In the genomic region with DNA sequence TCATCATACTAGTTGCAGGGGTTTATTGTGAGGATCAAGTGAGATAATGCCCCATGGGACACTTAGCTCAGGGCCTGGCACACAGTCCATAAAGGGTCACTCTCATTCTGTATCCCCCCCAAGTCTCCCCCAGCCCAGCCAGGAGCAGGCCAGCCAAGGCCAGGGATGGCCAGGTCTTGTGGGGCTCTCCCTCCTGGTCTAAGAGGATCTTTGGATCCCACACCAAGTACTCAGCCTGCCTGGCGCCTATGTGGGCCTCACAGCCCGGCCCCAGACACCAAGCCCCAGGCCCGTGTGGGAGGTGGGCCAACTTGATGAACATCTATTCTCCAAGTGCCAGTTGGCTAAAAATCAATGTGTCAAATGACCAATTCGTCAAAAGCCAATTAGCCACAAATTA, we compare ENCODE assay signal across 15 cellular contexts.
"Had no signal": no experiment of that assay in that cellular context is flagged by ENCODE, and none has a peak within 500 bp of the region (broad histone marks: within the 10 kb centered on the region; RNA-seq: fewer than 3 reads in every experiment).

No MANE protein-coding gene starts in this region.

- ATAC-seq: activated CD8-positive, alpha-beta T cell treated with anti-CD3 and anti-CD28 coated beads for 36 hours; heart right ventricle; pancreas; T-cell had no signal

- H3K27ac ChIP-seq: heart right ventricle, left ventricle myocardium inferior, pancreas, SK-N-MC, testis had no signal

- H3K9me3 ChIP-seq: pancreas, testis had no signal

- H3K4me3 ChIP-seq: heart right ventricle, left ventricle myocardium inferior, pancreas, SK-N-MC, smooth muscle cell, testis had no signal

- DNase-seq: activated CD8-positive, alpha-beta T cell treated with anti-CD3 and anti-CD28 coated beads for 36 hours; activated gamma-delta T cell; activated T-cell treated with anti-CD3 and anti-CD28 coated beads for 4 hours; foreskin melanocyte; heart right ventricle; left ventricle myocardium inferior; mesenchymal stem cell; retina; stimulated activated naive CD4-positive, alpha-beta T cell treated with Interleukin-2 at 50 U/mL for 16 hours; T1000 had no signal

- H3K4me1 ChIP-seq: heart right ventricle, left ventricle myocardium inferior, pancreas, testis had no signal

- H3K27me3 ChIP-seq: heart right ventricle, pancreas, testis had no signal

- H3K4me2 ChIP-seq: smooth muscle cell had no signal

- H3K36me3 ChIP-seq: heart right ventricle, left ventricle myocardium inferior, pancreas had no signal
